Comparison of ENCODE assay signal across 10 cellular contexts in the genomic region with DNA sequence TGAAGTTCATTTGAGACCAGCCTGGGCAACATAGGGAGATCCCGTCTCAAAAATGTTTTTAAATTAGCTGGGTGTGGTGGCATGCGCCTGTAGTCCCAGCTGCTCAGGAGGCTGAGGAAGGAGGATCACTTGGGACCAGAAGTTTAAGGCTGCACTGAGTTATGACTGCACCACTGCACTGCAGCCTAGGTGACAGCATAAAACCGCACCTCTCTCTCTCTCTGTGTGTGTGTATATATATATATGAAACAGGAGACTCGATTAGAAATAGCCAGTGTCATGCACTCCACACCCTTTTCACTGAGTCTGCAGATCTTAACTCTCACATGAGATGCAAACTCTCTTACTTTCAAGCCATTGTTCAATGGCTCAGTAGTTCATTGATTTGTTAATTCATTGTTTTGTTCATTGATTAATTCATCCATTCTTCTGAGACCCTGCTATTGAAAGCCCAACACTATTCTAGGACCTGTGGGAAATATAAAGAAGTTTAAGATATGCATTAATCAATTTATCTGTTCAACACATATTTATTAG. TPM values are rescaled to one million over a fixed set of nuclear protein-coding genes. Genes with fewer than 3 reads are reported as not detected.
DNase-seq lines count a peak whose midpoint lies in the region; ATAC-seq and TF ChIP-seq lines count a peak whose summit lies in the region.
"Had no signal": no experiment of that assay in that cellular context is flagged by ENCODE, and none has a peak within 500 bp of the region (broad histone marks: within the 10 kb centered on the region; RNA-seq: fewer than 3 reads in every experiment).

No MANE protein-coding gene starts in this region.

- peaks cover 12% of the 10 kb centered on the region for H3K36me3 Mint-ChIP-seq in activated naive CD8-positive, alpha-beta T cell
- H3K36me3 Mint-ChIP-seq in activated naive CD8-positive, alpha-beta T cell treated with anti-CD3 and anti-CD28 coated beads for 36 hours: no peaks in the 10 kb centered on the region

- H3K4me3 Mint-ChIP-seq in activated naive CD8-positive, alpha-beta T cell: no peak overlapping the region
- no peak overlapping the region for H3K4me3 Mint-ChIP-seq in activated naive CD8-positive, alpha-beta T cell treated with anti-CD3 and anti-CD28 coated beads for 36 hours

- H3K27ac ChIP-seq in tibial artery: no peak overlapping the region
- H3K27ac ChIP-seq: HL-60 had no signal

- DNase-seq in activated naive CD8-positive, alpha-beta T cell treated with anti-CD3 and anti-CD28 coated beads for 36 hours: no peak
- DNase-seq in tibial artery (no peak), DMS 273 treated with DMSO at 0.1 percent for 48 hours (lab: John Stamatoyannopoulos, UW) (no peak), NCI-H345 (lab: John Stamatoyannopoulos, UW) (no peak), AG20443 (ENCODE audit: low spot score) (no peak)
- DNase-seq: stimulated activated naive CD4-positive, alpha-beta T cell treated with Interleukin-2 at 50 U/mL for 16 hours had no signal

- H3K27me3 Mint-ChIP-seq in activated naive CD8-positive, alpha-beta T cell: no peaks in the 10 kb centered on the region
- H3K27me3 Mint-ChIP-seq in activated naive CD8-positive, alpha-beta T cell treated with anti-CD3 and anti-CD28 coated beads for 36 hours: no peaks in the 10 kb centered on the region

- H3K27ac Mint-ChIP-seq in activated naive CD8-positive, alpha-beta T cell: peak overlapping the region; percentile 5
- no peak overlapping the region for H3K27ac Mint-ChIP-seq in activated naive CD8-positive, alpha-beta T cell treated with anti-CD3 and anti-CD28 coated beads for 36 hours

- H3K27me3 ChIP-seq in tibial artery: no peaks in the 10 kb centered on the region

- H3K4me3 ChIP-seq in tibial artery: no peak overlapping the region

- ATAC-seq in HG02610 (IDR thresholded peaks at IDR 0.05; ENCODE audit: unreplicated experiment): peak; percentile 24
- peak; percentile 46 for ATAC-seq in HG03439 (IDR thresholded peaks at IDR 0.05; ENCODE audit: unreplicated experiment)

- no peaks in the 10 kb centered on the region for H3K4me1 ChIP-seq in tibial artery

- peaks cover 14% of the 10 kb centered on the region for H3K4me1 Mint-ChIP-seq in activated naive CD8-positive, alpha-beta T cell (ENCODE audit: low read depth)
- H3K4me1 Mint-ChIP-seq in activated naive CD8-positive, alpha-beta T cell treated with anti-CD3 and anti-CD28 coated beads for 36 hours: peaks cover 15% of the 10 kb centered on the region

- H3K9me3 ChIP-seq in tibial artery: no peaks in the 10 kb centered on the region

- H3K9me3 Mint-ChIP-seq in activated naive CD8-positive, alpha-beta T cell (ENCODE audit: low read depth): no peaks in the 10 kb centered on the region
- no peaks in the 10 kb centered on the region for H3K9me3 Mint-ChIP-seq in activated naive CD8-positive, alpha-beta T cell treated with anti-CD3 and anti-CD28 coated beads for 36 hours

- intact Hi-C loops in tibial artery (cut with DNase I; ENCODE audit: low total_unique reads): no loop called here

- H3K36me3 ChIP-seq in tibial artery: peaks cover 0 to 16% (median 13%) of the 10 kb centered on the region in 3 donors

- no peak for TF ChIP-seq CTCF in tibial artery (IDR thresholded peaks at IDR 0.05)

RNA-seq across cellular contexts. Expression of a gene that starts 52.4 kb away (rescaled TPM):
- 10 to 100 TPM; 50.7 to 51.2 TPM for total RNA-seq in activated naive CD8-positive, alpha-beta T cell treated with anti-CD3 and anti-CD28 coated beads for 36 hours
